In the genomic region with DNA sequence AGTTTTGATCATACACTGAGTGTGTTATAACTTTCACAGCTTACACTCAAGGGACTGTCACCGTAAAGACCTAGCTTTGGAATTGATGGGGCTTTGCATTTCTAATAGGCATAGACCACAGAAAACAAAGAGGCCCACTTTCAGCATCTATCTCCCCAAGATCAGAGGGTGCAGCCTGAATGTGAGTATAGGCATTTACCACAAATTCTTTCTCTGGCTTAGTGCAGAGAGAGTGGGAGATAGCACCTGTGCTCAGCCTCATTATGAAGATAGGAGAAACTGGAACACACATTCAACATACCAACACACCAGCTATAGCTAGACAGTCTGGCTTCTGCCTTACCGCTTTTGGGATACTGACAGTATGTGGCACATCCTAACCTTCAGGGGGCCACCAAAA, we compare ENCODE assay signal across 1 cellular context.
TF ChIP-seq lines count a peak whose summit lies in the region.

No MANE protein-coding gene starts in this region.

TF ChIP-seq in H1, 55 proteins besides CTCF, POLR2A, EP300 and RAD21:
- no peak for TF ChIP-seq KDM4A (IDR thresholded peaks at IDR 0.05; ENCODE audit: low read depth, low read length, severe bottlenecking)
- no peak for TF ChIP-seq EGR1 (IDR thresholded peaks at IDR 0.05; ENCODE audit: borderline replicate concordance, low read depth, low read length)
- no peak for TF ChIP-seq RNF2 (IDR thresholded peaks at IDR 0.05; ENCODE audit: borderline replicate concordance, low read depth, low read length, missing control alignments, poor library complexity, severe bottlenecking)
- no peak for TF ChIP-seq BCL11A (IDR thresholded peaks at IDR 0.05; ENCODE audit: low read depth in 2 of 2, low read length in 2 of 2)
- no peak for TF ChIP-seq SUZ12 (IDR thresholded peaks at IDR 0.05; ENCODE audit: low read length)
- TF ChIP-seq BRCA1 (IDR thresholded peaks at IDR 0.05; ENCODE audit: low read depth, low read length), result no peak
- no peak for TF ChIP-seq HDAC2 (IDR thresholded peaks at IDR 0.05; ENCODE audit: borderline replicate concordance in 1 of 2, low read depth in 2 of 2, low read length in 2 of 2)
- no peak for TF ChIP-seq RBBP5 (IDR thresholded peaks at IDR 0.05; ENCODE audit: borderline replicate concordance, low read depth, low read length)
- TF ChIP-seq ATF2 (IDR thresholded peaks at IDR 0.05; ENCODE audit: low read length), result no peak
- TF ChIP-seq TBP (IDR thresholded peaks at IDR 0.05; ENCODE audit: low read depth, low read length), result no peak
- no peak for TF ChIP-seq CEBPB (IDR thresholded peaks at IDR 0.05; ENCODE audit: low read depth, low read length)
- no peak for TF ChIP-seq SIRT6 (IDR thresholded peaks at IDR 0.05; ENCODE audit: low read length)
- TF ChIP-seq SRF (IDR thresholded peaks at IDR 0.05; ENCODE audit: low read depth, low read length), result no peak
- TF ChIP-seq NANOG (IDR thresholded peaks at IDR 0.05; ENCODE audit: insufficient read depth, low read depth, low read length, poor library complexity, severe bottlenecking), result no peak
- no peak for TF ChIP-seq MAFK (IDR thresholded peaks at IDR 0.05; ENCODE audit: low read depth, low read length)
- TF ChIP-seq SIX5 (IDR thresholded peaks at IDR 0.05; ENCODE audit: low read depth, low read length), result no peak
- no peak for TF ChIP-seq RXRA (IDR thresholded peaks at IDR 0.05; ENCODE audit: insufficient read depth, low read depth, low read length)
- no peak for TF ChIP-seq BACH1 (IDR thresholded peaks at IDR 0.05; ENCODE audit: low read length)
